17 cellular contexts compared by ENCODE assay signal in genomic region chr13:77548095-77548494, GRCh38.
DNase-seq lines count a peak whose midpoint lies in the region; ATAC-seq and FAIRE-seq lines count a peak whose summit lies in the region.
"Had no signal": no experiment of that assay in that cellular context is flagged by ENCODE, and none has a peak within 500 bp of the region (broad histone marks: within the 10 kb centered on the region; RNA-seq: fewer than 3 reads in every experiment).

No MANE protein-coding gene starts in this region.

- ATAC-seq in GM18498 (IDR thresholded peaks at IDR 0.05; ENCODE audit: unreplicated experiment) (peak; percentile 60), GM19463 (IDR thresholded peaks at IDR 0.05; ENCODE audit: unreplicated experiment) (peak; percentile 88), HG02798 (IDR thresholded peaks at IDR 0.05; ENCODE audit: poor library complexity, unreplicated experiment) (peak; percentile 67), HG03378 (IDR thresholded peaks at IDR 0.05; ENCODE audit: unreplicated experiment) (peak; percentile 84)
- ATAC-seq: lower lobe of right lung had no signal

- no peak for DNase-seq in HTR-8/SVneo (ENCODE audit: insufficient read length, low spot score)
- no peak for DNase-seq in stimulated activated CD4-positive, alpha-beta T cell treated with anti-CD3 and anti-CD28 coated beads, Interleukin-15, amount 100 ng/mL, for 24 hours
- DNase-seq in NOMO-1 (lab: John Stamatoyannopoulos, UW; ENCODE audit: unreplicated experiment in 2 of 2) = no peak
- no peak for DNase-seq in NCI-H446 treated with DMSO at 0.1 percent for 48 hours (lab: John Stamatoyannopoulos, UW)
- DNase-seq: 8988T; activated CD4-positive, alpha-beta memory T cell treated with anti-CD3 and anti-CD28 coated beads, Interleukin-2, amount 10 ng/mL, durations not matched to agents 7 days and 5 days; activated T-cell treated with anti-CD3 and anti-CD28 coated beads, Interleukin-2, amount 50 U/mL, for 48 hours; BE2C; Calu3; endodermal cell; head of caudate nucleus; immature natural killer cell; lower lobe of right lung had no signal

- FAIRE-seq in HTR-8/SVneo (lab: Jason Lieb, UNC) = no peak
